ENCODE assay signal across 25 cellular contexts in genomic region chr17:27615121-27615520, GRCh38.
"Had no signal": no experiment of that assay in that cellular context is flagged by ENCODE, and none has a peak within 500 bp of the region (broad histone marks: within the 10 kb centered on the region; RNA-seq: fewer than 3 reads in every experiment).

No MANE protein-coding gene starts in this region.

- H3K4me3 Mint-ChIP-seq: activated CD4-positive, alpha-beta T cell treated with anti-CD3 and anti-CD28 coated beads, Interleukin-2, amount 10 ng/mL, durations not matched to agents 7 days and 5 days; activated naive CD4-positive, alpha-beta T cell treated with anti-CD3 and anti-CD28 coated beads, Interleukin-2, amount 10 ng/mL, durations not matched to agents 7 days and 5 days; activated naive CD8-positive, alpha-beta T cell treated with anti-CD3 and anti-CD28 coated beads, Interleukin-2, amount 50 U/mL, for 24 hours; immature natural killer cell; natural killer cell had no signal

- H3K9me3 ChIP-seq: gastroesophageal sphincter, testis, transverse colon had no signal

- DNase-seq: activated CD4-positive, alpha-beta T cell treated with anti-CD3 and anti-CD28 coated beads, Interleukin-2, amount 10 ng/mL, durations not matched to agents 7 days and 5 days; activated CD4-positive, CD25-positive, alpha-beta regulatory T cell treated with anti-CD3 and anti-CD28 coated beads, Interleukin-2, amount 50 U/mL, for 72 hours; activated effector memory CD4-positive, alpha-beta T cell treated with Interleukin-2 at 50 U/mL for 16 hours; activated naive CD4-positive, alpha-beta T cell treated with anti-CD3 and anti-CD28 coated beads, Interleukin-2, amount 10 ng/mL, durations not matched to agents 7 days and 5 days; activated naive CD8-positive, alpha-beta T cell treated with anti-CD3 and anti-CD28 coated beads, Interleukin-2, amount 50 U/mL, for 24 hours; amygdala; caudate nucleus; head of caudate nucleus; hippocampal formation; immature natural killer cell; kidney; left colon; natural killer cell; posterior cingulate gyrus; right cardiac atrium; stimulated activated CD4-positive, alpha-beta T cell treated with anti-CD3 and anti-CD28 coated beads, Interleukin-15, amount 100 ng/mL, for 24 hours; stimulated activated CD4-positive, alpha-beta T cell treated with anti-CD3 and anti-CD28 coated beads, Interleukin-2, amount 100 ng/mL, for 24 hours; stimulated activated naive CD4-positive, alpha-beta T cell; SW 1271; T-helper 2 cell; testis; transverse colon had no signal

- FAIRE-seq: endothelial cell of umbilical vein, kidney, urothelium cell line had no signal

- H3K4me3 ChIP-seq: gastroesophageal sphincter, testis, transverse colon had no signal

- H3K4me1 ChIP-seq: gastroesophageal sphincter, testis had no signal

- H3K27me3 ChIP-seq: gastroesophageal sphincter, testis, transverse colon had no signal

- H3K36me3 Mint-ChIP-seq: natural killer cell had no signal

- H3K4me1 Mint-ChIP-seq: immature natural killer cell, natural killer cell had no signal

- ATAC-seq: activated naive CD8-positive, alpha-beta T cell treated with anti-CD3 and anti-CD28 coated beads, Interleukin-2, amount 50 U/mL, for 24 hours; gastroesophageal sphincter; natural killer cell; right cardiac atrium had no signal

- H3K27ac Mint-ChIP-seq: activated naive CD4-positive, alpha-beta T cell treated with anti-CD3 and anti-CD28 coated beads, Interleukin-2, amount 10 ng/mL, durations not matched to agents 7 days and 5 days; activated naive CD8-positive, alpha-beta T cell treated with anti-CD3 and anti-CD28 coated beads, Interleukin-2, amount 50 U/mL, for 24 hours; natural killer cell had no signal

- H3K27ac ChIP-seq: gastroesophageal sphincter, testis had no signal

- H3K9me3 Mint-ChIP-seq: activated CD4-positive, alpha-beta T cell treated with anti-CD3 and anti-CD28 coated beads, Interleukin-2, amount 10 ng/mL, durations not matched to agents 7 days and 5 days; activated naive CD4-positive, alpha-beta T cell treated with anti-CD3 and anti-CD28 coated beads, Interleukin-2, amount 10 ng/mL, durations not matched to agents 7 days and 5 days; activated naive CD8-positive, alpha-beta T cell treated with anti-CD3 and anti-CD28 coated beads, Interleukin-2, amount 50 U/mL, for 24 hours; immature natural killer cell; natural killer cell had no signal

- H3K27me3 Mint-ChIP-seq: activated CD4-positive, alpha-beta T cell treated with anti-CD3 and anti-CD28 coated beads, Interleukin-2, amount 10 ng/mL, durations not matched to agents 7 days and 5 days; activated naive CD4-positive, alpha-beta T cell treated with anti-CD3 and anti-CD28 coated beads, Interleukin-2, amount 10 ng/mL, durations not matched to agents 7 days and 5 days; activated naive CD8-positive, alpha-beta T cell treated with anti-CD3 and anti-CD28 coated beads, Interleukin-2, amount 50 U/mL, for 24 hours had no signal
